In genomic region chr19:33621065-33621785, GRCh38 we compare ENCODE assay signal across 11 cellular contexts. TPM values are rescaled to one million over a fixed set of nuclear protein-coding genes. Genes with fewer than 3 reads are reported as not detected.
DNase-seq lines count a peak whose midpoint lies in the region; ATAC-seq and TF ChIP-seq lines count a peak whose summit lies in the region.
"Had no signal": no experiment of that assay in that cellular context is flagged by ENCODE, and none has a peak within 500 bp of the region (broad histone marks: within the 10 kb centered on the region; RNA-seq: fewer than 3 reads in every experiment).

No MANE protein-coding gene starts in this region.

- POLR2A ChIA-PET in activated CD4-positive, alpha-beta T cell treated with anti-CD3 and anti-CD28 coated beads for 36 hours (lab: Charles Lee): no interaction called here

- H3K27ac Mint-ChIP-seq in glutamatergic neuron (ENCODE audit: unreplicated experiment): no peak overlapping the region
- H3K27ac Mint-ChIP-seq in nephron progenitor cell: no peak overlapping the region
- no peak overlapping the region for H3K27ac Mint-ChIP-seq in activated CD4-positive, alpha-beta T cell treated with anti-CD3 and anti-CD28 coated beads for 36 hours

- CTCF ChIA-PET in activated CD4-positive, alpha-beta T cell treated with anti-CD3 and anti-CD28 coated beads for 36 hours (lab: Charles Lee): no interaction called here

- ATAC-seq in upper lobe of left lung (ENCODE audit: low FRiP score in 2 of 2) (no peak), HG02610 (IDR thresholded peaks at IDR 0.05; ENCODE audit: unreplicated experiment) (no peak)
- no peak for ATAC-seq in activated CD4-positive, alpha-beta T cell treated with anti-CD3 and anti-CD28 coated beads for 36 hours

- TF ChIP-seq POLR2A in upper lobe of left lung (IDR thresholded peaks at IDR 0.05): no peak

- H3K36me3 ChIP-seq in upper lobe of left lung: no peaks in the 10 kb centered on the region

- H3K27ac ChIP-seq in upper lobe of left lung: no peak overlapping the region
- H3K27ac ChIP-seq: 22Rv1 had no signal

- peak overlapping the region in 3 of 4 donors; percentile 37 to 52 (median 50) for H3K4me3 ChIP-seq in upper lobe of left lung

- intact Hi-C loops in activated CD4-positive, alpha-beta T cell treated with anti-CD3 and anti-CD28 coated beads for 36 hours (cut with DNase I, micrococcal nuclease): no loop called here

- WGBS in upper lobe of left lung, 2 donors: 16 to 74% methylated on average over 4 to 44 of the region's 60 CpGs

- H3K4me1 ChIP-seq in upper lobe of left lung: peaks cover 13 to 21% (median 13%) of the 10 kb centered on the region in 4 donors

- H3K27me3 Mint-ChIP-seq in glutamatergic neuron (ENCODE audit: unreplicated experiment) (peaks cover 14% of the 10 kb centered on the region), nephron progenitor cell (ENCODE audit: low read depth, poor library complexity) (peaks cover 95% of the 10 kb centered on the region)
- H3K27me3 Mint-ChIP-seq in activated CD4-positive, alpha-beta T cell treated with anti-CD3 and anti-CD28 coated beads for 36 hours: peaks cover 39% of the 10 kb centered on the region

- no peaks in the 10 kb centered on the region for H3K9me3 ChIP-seq in upper lobe of left lung

- peaks cover 0 to 27% (median 12%) of the 10 kb centered on the region in 4 donors for H3K27me3 ChIP-seq in upper lobe of left lung

- peak; percentile 46 for DNase-seq in activated effector memory CD4-positive, alpha-beta T cell treated with anti-CD3 and anti-CD28 coated beads, Interleukin-2, amount 50 U/mL, for 16 hours
- DNase-seq in activated effector memory CD4-positive, alpha-beta T cell treated with Interleukin-2 at 50 U/mL for 16 hours: no peak
- DNase-seq in glutamatergic neuron (no peak), nephron progenitor cell (no peak), upper lobe of left lung (peak in 1 of 2 donors; percentile 81), NOMO-1 treated with dmso at 0.1 percent for 144 hours (lab: John Stamatoyannopoulos, UW; ENCODE audit: unreplicated experiment) (no peak)
- DNase-seq in activated CD4-positive, alpha-beta T cell treated with anti-CD3 and anti-CD28 coated beads for 36 hours: no peak
- DNase-seq: activated naive CD4-positive, alpha-beta T cell; Calu3 had no signal

- no peak for TF ChIP-seq CTCF in glutamatergic neuron (IDR thresholded peaks at IDR 0.05; ENCODE audit: partially characterized antibody, unreplicated experiment)
- TF ChIP-seq CTCF in nephron progenitor cell (IDR thresholded peaks at IDR 0.05): no peak
- TF ChIP-seq CTCF in upper lobe of left lung (IDR thresholded peaks at IDR 0.05): no peak

- H3K36me3 Mint-ChIP-seq in glutamatergic neuron (ENCODE audit: unreplicated experiment) (no peaks in the 10 kb centered on the region), nephron progenitor cell (ENCODE audit: low read depth) (no peaks in the 10 kb centered on the region)
- H3K36me3 Mint-ChIP-seq in activated CD4-positive, alpha-beta T cell treated with anti-CD3 and anti-CD28 coated beads for 36 hours (ENCODE audit: low read depth): no peaks in the 10 kb centered on the region

- H3K9me3 Mint-ChIP-seq in glutamatergic neuron (ENCODE audit: unreplicated experiment): peaks cover 16% of the 10 kb centered on the region
- no peaks in the 10 kb centered on the region for H3K9me3 Mint-ChIP-seq in nephron progenitor cell
- no peaks in the 10 kb centered on the region for H3K9me3 Mint-ChIP-seq in activated CD4-positive, alpha-beta T cell treated with anti-CD3 and anti-CD28 coated beads for 36 hours (ENCODE audit: low read depth)

- peak overlapping the region; percentile 82 for H3K4me3 Mint-ChIP-seq in glutamatergic neuron (ENCODE audit: unreplicated experiment)
- peak overlapping the region; percentile 65 for H3K4me3 Mint-ChIP-seq in nephron progenitor cell
- H3K4me3 Mint-ChIP-seq in activated CD4-positive, alpha-beta T cell treated with anti-CD3 and anti-CD28 coated beads for 36 hours: no peak overlapping the region

- no peak for TF ChIP-seq EP300 in upper lobe of left lung (IDR thresholded peaks at IDR 0.05)

- H3K4me1 Mint-ChIP-seq in glutamatergic neuron (ENCODE audit: low read depth, unreplicated experiment) (peaks cover 34% of the 10 kb centered on the region), nephron progenitor cell (peaks cover 18% of the 10 kb centered on the region)
- no peaks in the 10 kb centered on the region for H3K4me1 Mint-ChIP-seq in activated CD4-positive, alpha-beta T cell treated with anti-CD3 and anti-CD28 coated beads for 36 hours

RNA-seq across cellular contexts. Expression of gene CHST8, which starts 0.5 kb away (rescaled TPM):
- total RNA-seq in glutamatergic neuron (ENCODE audit: unreplicated experiment) (235 TPM), upper lobe of left lung (1 to 10 TPM in 1 of 6 donors, under 1 TPM in 3, not detected in 2; 0.46 to 3.1 (median 0.72) TPM)
- not detected for total RNA-seq in activated CD4-positive, alpha-beta T cell treated with anti-CD3 and anti-CD28 coated beads for 36 hours
- total RNA-seq: Calu3 had no signal

Comparison
In these comparisons a context has a peak if more than half of its experiments do, and no peak if none do; other contexts are left out.
1. RNA of gene CHST8, which starts 0.5 kb away (total RNA-seq): 235 TPM in glutamatergic neuron (single experiment); 0.46 to 3.1 TPM in upper lobe of left lung and not detected in activated CD4-positive, alpha-beta T cell treated with anti-CD3 and anti-CD28 coated beads for 36 hours; every median in the first group is over 10 times any median in the second.